Comparison of ENCODE assay signal across 19 cellular contexts in genomic region chr11:12274558-12275197, GRCh38.
DNase-seq lines count a peak whose midpoint lies in the region; ATAC-seq and TF ChIP-seq lines count a peak whose summit lies in the region.
"Had no signal": no experiment of that assay in that cellular context is flagged by ENCODE, and none has a peak within 500 bp of the region (broad histone marks: within the 10 kb centered on the region; RNA-seq: fewer than 3 reads in every experiment).

No MANE protein-coding gene starts in this region.

- DNase-seq in activated naive CD4-positive, alpha-beta T cell treated with anti-CD3 and anti-CD28 coated beads, Interleukin-2, amount 50 U/mL, for 72 hours (ENCODE audit: low spot score in 2 of 2): peak in 1 of 2 donors; percentile 21
- no peak for DNase-seq in activated naive CD4-positive, alpha-beta T cell (lab: John Stamatoyannopoulos, UW)
- peak; percentile 24 for DNase-seq in adipocyte (ENCODE audit: low read depth)
- DNase-seq in fibroblast of peridontal ligament (ENCODE audit: extremely low read depth): peak; percentile 19
- peak; percentile 35 to 57 for DNase-seq in suprapubic skin (ENCODE audit: low spot score in 2 of 2)
- no peak for DNase-seq in hippocampal formation (lab: John Stamatoyannopoulos, UW)
- no peak for DNase-seq in stimulated activated CD4-positive, alpha-beta T cell treated with anti-CD3 and anti-CD28 coated beads, Interleukin-4, amount 100 ng/mL, for 24 hours
- DNase-seq: ACHN; activated CD8-positive, alpha-beta memory T cell treated with anti-CD3 and anti-CD28 coated beads, Interleukin-2, amount 10 ng/mL, durations not matched to agents 7 days and 5 days; activated naive CD4-positive, alpha-beta T cell treated with anti-CD3 and anti-CD28 coated beads for 36 hours; CD8-positive, alpha-beta T cell; immature natural killer cell; MM.1S; NCI-H2081; SW 1271 had no signal

- H3K9me3 ChIP-seq in adipocyte (ENCODE audit: control insufficient read depth, low read length) (no peaks in the 10 kb centered on the region), suprapubic skin (no peaks in the 10 kb centered on the region)
- H3K9me3 ChIP-seq: neutrophil, upper lobe of left lung had no signal

- H3K4me1 ChIP-seq in adipocyte (ENCODE audit: control insufficient read depth, insufficient read depth, low read length) (peaks cover 14% of the 10 kb centered on the region), suprapubic skin (peaks cover 3% of the 10 kb centered on the region)

- TF ChIP-seq POLR2A in suprapubic skin (IDR thresholded peaks at IDR 0.05): no peak

- TF ChIP-seq CTCF in suprapubic skin (IDR thresholded peaks at IDR 0.05): no peak

- no peak for ATAC-seq in activated naive CD4-positive, alpha-beta T cell treated with anti-CD3 and anti-CD28 coated beads, Interleukin-2, amount 50 U/mL, for 72 hours
- no peak for ATAC-seq in HG03442 (IDR thresholded peaks at IDR 0.05; ENCODE audit: unreplicated experiment)
- ATAC-seq: activated CD8-positive, alpha-beta memory T cell treated with anti-CD3 and anti-CD28 coated beads, Interleukin-2, amount 10 ng/mL, durations not matched to agents 7 days and 5 days; CD8-positive, alpha-beta T cell had no signal

- H3K27me3 ChIP-seq in adipocyte (replicated peaks; ENCODE audit: control insufficient read depth, insufficient read depth, low read length) (no peaks in the 10 kb centered on the region), suprapubic skin (no peaks in the 10 kb centered on the region)
- H3K27me3 ChIP-seq: cardiac muscle cell, neutrophil, upper lobe of left lung had no signal

- no peaks in the 10 kb centered on the region for H3K36me3 Mint-ChIP-seq in activated naive CD4-positive, alpha-beta T cell treated with anti-CD3 and anti-CD28 coated beads, Interleukin-2, amount 50 U/mL, for 72 hours
- H3K36me3 Mint-ChIP-seq: activated CD8-positive, alpha-beta memory T cell treated with anti-CD3 and anti-CD28 coated beads, Interleukin-2, amount 10 ng/mL, durations not matched to agents 7 days and 5 days; CD8-positive, alpha-beta T cell; immature natural killer cell had no signal

- no peaks in the 10 kb centered on the region for H3K9me3 Mint-ChIP-seq in activated naive CD4-positive, alpha-beta T cell treated with anti-CD3 and anti-CD28 coated beads, Interleukin-2, amount 50 U/mL, for 72 hours
- H3K9me3 Mint-ChIP-seq: activated naive CD4-positive, alpha-beta T cell treated with anti-CD3 and anti-CD28 coated beads for 36 hours; CD8-positive, alpha-beta T cell; immature natural killer cell had no signal

- no peak for TF ChIP-seq EP300 in suprapubic skin (IDR thresholded peaks at IDR 0.05)

- H3K27ac ChIP-seq in suprapubic skin: no peak overlapping the region
- H3K27ac ChIP-seq: cardiac muscle cell, neutrophil, upper lobe of left lung had no signal

- H3K36me3 ChIP-seq in adipocyte (ENCODE audit: control insufficient read depth, insufficient read depth, low read length, severe bottlenecking): no peaks in the 10 kb centered on the region
- H3K36me3 ChIP-seq in suprapubic skin: peaks cover 14% of the 10 kb centered on the region
- H3K36me3 ChIP-seq: cardiac muscle cell, neutrophil, upper lobe of left lung had no signal

- H3K9ac ChIP-seq in adipocyte (ENCODE audit: low read length): no peak overlapping the region

- H3K27ac Mint-ChIP-seq in activated naive CD4-positive, alpha-beta T cell treated with anti-CD3 and anti-CD28 coated beads, Interleukin-2, amount 50 U/mL, for 72 hours: peak overlapping the region; percentile 22 to 29
- H3K27ac Mint-ChIP-seq: activated CD8-positive, alpha-beta memory T cell treated with anti-CD3 and anti-CD28 coated beads, Interleukin-2, amount 10 ng/mL, durations not matched to agents 7 days and 5 days; activated naive CD4-positive, alpha-beta T cell treated with anti-CD3 and anti-CD28 coated beads for 36 hours; immature natural killer cell had no signal

- H3K4me3 ChIP-seq in adipocyte (ENCODE audit: low read length) (no peak overlapping the region), suprapubic skin (no peak overlapping the region)
- H3K4me3 ChIP-seq: cardiac muscle cell, upper lobe of left lung had no signal

- WGBS in suprapubic skin: 91% methylated on average over 14 of the region's 14 CpGs

Comparison
In these comparisons a context has a peak if more than half of its experiments do, and no peak if none do; other contexts are left out.
1. DNase-seq: peak in adipocyte (single experiment), fibroblast of peridontal ligament (single experiment) and suprapubic skin (2 of 2); none in activated naive CD4-positive, alpha-beta T cell (0 of 4), hippocampal formation (0 of 2) and stimulated activated CD4-positive, alpha-beta T cell treated with anti-CD3 and anti-CD28 coated beads, Interleukin-4, amount 100 ng/mL, for 24 hours (single experiment).